In genomic region chr6:33592595-33593413, GRCh38 we compare ENCODE assay signal across 9 cellular contexts. TPM values are rescaled to one million over a fixed set of nuclear protein-coding genes. Genes with fewer than 3 reads are reported as not detected.
DNase-seq lines count a peak whose midpoint lies in the region; ATAC-seq and TF ChIP-seq lines count a peak whose summit lies in the region.
"Had no signal": no experiment of that assay in that cellular context is flagged by ENCODE, and none has a peak within 500 bp of the region (broad histone marks: within the 10 kb centered on the region; RNA-seq: fewer than 3 reads in every experiment).

No MANE protein-coding gene starts in this region.

- no peak for DNase-seq in left ventricle myocardium inferior
- no peak for DNase-seq in heart left ventricle
- peak; percentile 57 for DNase-seq in SW480 (ENCODE audit: low spot score)
- peak in 1 of 2 donors; percentile 26 for DNase-seq in central memory CD8-positive, alpha-beta T cell (ENCODE audit: low spot score in 2 of 2)
- no peak for DNase-seq in natural killer cell treated with Interleukin-12 subunit alpha and Interleukin-12 subunit beta and Interleukin-15 and Interleukin-18, amount 100 ng/mL, for 72 hours (ENCODE audit: low spot score)
- no peak for DNase-seq in C1 segment of cervical spinal cord (lab: John Stamatoyannopoulos, UW)
- DNase-seq in NCI-H1694 treated with DMSO at 0.1 percent for 48 hours (lab: John Stamatoyannopoulos, UW) = no peak
- DNase-seq in DMS153 treated with DMSO at 0.1 percent for 48 hours (lab: John Stamatoyannopoulos, UW; ENCODE audit: unreplicated experiment) = no peak

- no peaks in the 10 kb centered on the region for H3K27me3 Mint-ChIP-seq in central memory CD8-positive, alpha-beta T cell
- H3K27me3 Mint-ChIP-seq in natural killer cell treated with Interleukin-12 subunit alpha and Interleukin-12 subunit beta and Interleukin-15 and Interleukin-18, amount 100 ng/mL, for 72 hours = peaks cover 0 to 13% of the 10 kb centered on the region in 2 donors

- peaks cover 22% of the 10 kb centered on the region for H3K4me1 Mint-ChIP-seq in central memory CD8-positive, alpha-beta T cell
- H3K4me1 Mint-ChIP-seq in natural killer cell treated with Interleukin-12 subunit alpha and Interleukin-12 subunit beta and Interleukin-15 and Interleukin-18, amount 100 ng/mL, for 72 hours (ENCODE audit: low read depth in 2 of 2) = peaks cover 22 to 26% of the 10 kb centered on the region in 2 donors

- peak overlapping the region; percentile 33 for H3K4me3 ChIP-seq in left ventricle myocardium inferior
- H3K4me3 ChIP-seq in heart left ventricle = peak overlapping the region in 4 of 12 donors; percentile 4 to 33 (median 16)
- H3K4me3 ChIP-seq: ovary had no signal

- H3K9me3 ChIP-seq in left ventricle myocardium inferior (replicated peaks) (no peaks in the 10 kb centered on the region), heart left ventricle (no peaks in the 10 kb centered on the region)
- H3K9me3 ChIP-seq: ovary had no signal

- peaks cover 5% of the 10 kb centered on the region for H3K36me3 Mint-ChIP-seq in central memory CD8-positive, alpha-beta T cell (ENCODE audit: insufficient read depth)
- no peaks in the 10 kb centered on the region for H3K36me3 Mint-ChIP-seq in natural killer cell treated with Interleukin-12 subunit alpha and Interleukin-12 subunit beta and Interleukin-15 and Interleukin-18, amount 100 ng/mL, for 72 hours

- no peak for ATAC-seq in heart left ventricle
- peak; percentile 74 for ATAC-seq in central memory CD8-positive, alpha-beta T cell (replicated peaks; ENCODE audit: extremely low read depth, poor library complexity, severe bottlenecking)
- peak; percentile 22 to 51 for ATAC-seq in natural killer cell treated with Interleukin-12 subunit alpha and Interleukin-12 subunit beta and Interleukin-15 and Interleukin-18, amount 100 ng/mL, for 72 hours

- H3K36me3 ChIP-seq in left ventricle myocardium inferior (no peaks in the 10 kb centered on the region), heart left ventricle (no peaks in the 10 kb centered on the region)
- H3K36me3 ChIP-seq: ovary had no signal

- H3K27me3 ChIP-seq in left ventricle myocardium inferior (ENCODE audit: low read depth) (no peaks in the 10 kb centered on the region), heart left ventricle (no peaks in the 10 kb centered on the region)
- H3K27me3 ChIP-seq: ovary had no signal

- H3K27ac Mint-ChIP-seq in central memory CD8-positive, alpha-beta T cell (ENCODE audit: low read depth) = peak overlapping the region; percentile 29
- peak overlapping the region in 1 of 2 donors; percentile 21 for H3K27ac Mint-ChIP-seq in natural killer cell treated with Interleukin-12 subunit alpha and Interleukin-12 subunit beta and Interleukin-15 and Interleukin-18, amount 100 ng/mL, for 72 hours

- WGBS in heart left ventricle, 4 donors = 42 to 74% (median 56%) methylated on average over 20 to 57 of the region's 57 CpGs

- H3K4me1 ChIP-seq in left ventricle myocardium inferior (peaks cover 48% of the 10 kb centered on the region), heart left ventricle (peaks cover 3 to 45% (median 24%) of the 10 kb centered on the region in 12 donors)

- no peak for TF ChIP-seq POLR2A in heart left ventricle (IDR thresholded peaks at IDR 0.05)

- peak overlapping the region; percentile 49 for H3K4me3 Mint-ChIP-seq in central memory CD8-positive, alpha-beta T cell
- peak overlapping the region; percentile 63 for H3K4me3 Mint-ChIP-seq in natural killer cell treated with Interleukin-12 subunit alpha and Interleukin-12 subunit beta and Interleukin-15 and Interleukin-18, amount 100 ng/mL, for 72 hours

- H3K27ac ChIP-seq in left ventricle myocardium inferior (replicated peaks) (no peak overlapping the region), heart left ventricle (no peak overlapping the region)
- H3K27ac ChIP-seq: ovary had no signal

- intact Hi-C loops in left ventricle myocardium inferior (cut with micrococcal nuclease) = no loop called here
- intact Hi-C loops in heart left ventricle (cut with DNase I) = loop anchor here in 1 of 10 donors (5.0 kb wide), 1 partner anchor 39 kb away; no protein-coding TSS in a partner anchor

- no peaks in the 10 kb centered on the region for H3K9me3 Mint-ChIP-seq in central memory CD8-positive, alpha-beta T cell
- H3K9me3 Mint-ChIP-seq in natural killer cell treated with Interleukin-12 subunit alpha and Interleukin-12 subunit beta and Interleukin-15 and Interleukin-18, amount 100 ng/mL, for 72 hours = no peaks in the 10 kb centered on the region

- no peak for TF ChIP-seq CTCF in left ventricle myocardium inferior (IDR thresholded peaks at IDR 0.05; ENCODE audit: borderline replicate concordance)
- no peak for TF ChIP-seq CTCF in heart left ventricle (IDR thresholded peaks at IDR 0.05)

RNA-seq across cellular contexts. Expression of gene BAK1, which starts 12.7 kb away (rescaled TPM):
- total RNA-seq in left ventricle myocardium inferior (19.7 TPM), heart left ventricle (10 to 100 TPM; 13.9 to 33.4 (median 18.9) TPM)
- 10 to 100 TPM; 18.1 to 55.3 TPM for polyA plus RNA-seq in heart left ventricle
- total RNA-seq in natural killer cell treated with Interleukin-12 subunit alpha and Interleukin-12 subunit beta and Interleukin-15 and Interleukin-18, amount 100 ng/mL, for 72 hours = 100 to 1,000 TPM; 101 to 103 TPM

RNA-seq across cellular contexts. Expression of gene ITPR3, which starts 28.3 kb away (rescaled TPM):
- total RNA-seq in left ventricle myocardium inferior (5.6 TPM), heart left ventricle (10 to 100 TPM in 2 of 9 donors, 1 to 10 TPM in 7; 4.8 to 33.5 (median 7.8) TPM)
- polyA plus RNA-seq in heart left ventricle = 1 to 10 TPM; 6.1 to 8.9 TPM
- total RNA-seq in natural killer cell treated with Interleukin-12 subunit alpha and Interleukin-12 subunit beta and Interleukin-15 and Interleukin-18, amount 100 ng/mL, for 72 hours = 10 to 100 TPM; 27.6 to 77.6 TPM

Comparison
In these comparisons a context has a peak if more than half of its experiments do, and no peak if none do; other contexts are left out.
1. ATAC-seq: peak in central memory CD8-positive, alpha-beta T cell (single experiment) and natural killer cell treated with Interleukin-12 subunit alpha and Interleukin-12 subunit beta and Interleukin-15 and Interleukin-18, amount 100 ng/mL, for 72 hours (2 of 2); none in heart left ventricle (0 of 4).